Comparison of ENCODE assay signal across 11 cellular contexts in the genomic region with DNA sequence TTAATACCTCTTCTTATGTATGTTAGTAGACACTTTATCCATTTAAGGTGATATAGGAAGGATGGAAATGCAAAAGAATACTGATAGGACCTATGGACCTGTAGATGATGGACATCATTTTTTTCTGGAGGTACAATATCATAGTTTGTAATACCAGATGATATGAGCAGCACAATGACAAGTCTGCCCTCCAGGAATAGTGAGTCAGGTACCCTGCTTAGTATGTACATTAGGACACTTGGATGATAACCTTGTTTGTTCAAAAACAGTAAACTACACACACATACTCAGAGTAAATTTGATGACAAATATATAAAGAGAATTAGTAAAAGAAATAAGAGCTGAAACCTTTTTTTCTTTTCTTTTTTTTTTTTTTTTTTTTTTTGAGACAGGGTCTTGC. TPM values are rescaled to one million over a fixed set of nuclear protein-coding genes. Genes with fewer than 3 reads are reported as not detected.
"Had no signal": no experiment of that assay in that cellular context is flagged by ENCODE, and none has a peak within 500 bp of the region (broad histone marks: within the 10 kb centered on the region; RNA-seq: fewer than 3 reads in every experiment).

No MANE protein-coding gene starts in this region.

- H3K4me1 ChIP-seq: HAP-1 had no signal

- H3K27ac Mint-ChIP-seq: HFFc6, IgD-negative memory B cell had no signal

- H2AFZ ChIP-seq: GM23248 had no signal

- H3K4me3 Mint-ChIP-seq: HFFc6 had no signal

- H3K4me1 Mint-ChIP-seq: IgD-negative memory B cell had no signal

- H3K4me3 ChIP-seq: GM23248, HAP-1 had no signal

- H3K9me3 ChIP-seq: HAP-1 had no signal

- ATAC-seq: HCT116, HepG2 had no signal

- H3K4me2 ChIP-seq: KMS-11 had no signal

- H3K27me3 Mint-ChIP-seq: IgD-negative memory B cell had no signal

- H3K9me3 Mint-ChIP-seq: HFFc6 had no signal

- H3K36me3 ChIP-seq: HAP-1 had no signal

- DNase-seq: GM23248, GOT3, H7, HFFc6, KBM-7 had no signal

- H3K27ac ChIP-seq: GM23248, KMS-11 had no signal

- H3K9ac ChIP-seq: GM23248, KMS-11 had no signal

RNA-seq across cellular contexts. Expression of a gene that starts 58.7 kb away (rescaled TPM):
- total RNA-seq: GM23248, H4, H7, HepG2, HFFc6 had no signal
